ENCODE assay signal across 28 cellular contexts in genomic region chr15:65246939-65247338, GRCh38. TPM values are rescaled to one million over a fixed set of nuclear protein-coding genes. Genes with fewer than 3 reads are reported as not detected.
"Had no signal": no experiment of that assay in that cellular context is flagged by ENCODE, and none has a peak within 500 bp of the region (broad histone marks: within the 10 kb centered on the region; RNA-seq: fewer than 3 reads in every experiment).

No MANE protein-coding gene starts in this region.

- H3K27me3 Mint-ChIP-seq: central memory CD8-positive, alpha-beta T cell; naive thymus-derived CD8-positive, alpha-beta T cell had no signal

- H3K9me3 Mint-ChIP-seq: central memory CD8-positive, alpha-beta T cell; naive thymus-derived CD8-positive, alpha-beta T cell; neural progenitor cell; stimulated activated effector memory CD8-positive, alpha-beta T cell treated with anti-CD3 and anti-CD28 coated beads, Interleukin-12 subunit alpha, Interleukin-12 subunit beta, amount 100 ng/mL, for 72 hours had no signal

- H3K27ac Mint-ChIP-seq: stimulated activated effector memory CD8-positive, alpha-beta T cell treated with anti-CD3 and anti-CD28 coated beads, Interleukin-12 subunit alpha, Interleukin-12 subunit beta, amount 100 ng/mL, for 72 hours had no signal

- H3K4me2 ChIP-seq: neural progenitor cell had no signal

- H3K36me3 ChIP-seq: gastrocnemius medialis, heart right ventricle, neural progenitor cell, ovary, right atrium auricular region, sigmoid colon, upper lobe of right lung had no signal

- H3K4me1 ChIP-seq: tibial artery, upper lobe of right lung had no signal

- H3K4me3 Mint-ChIP-seq: central memory CD8-positive, alpha-beta T cell; naive thymus-derived CD8-positive, alpha-beta T cell; neural progenitor cell; stimulated activated effector memory CD8-positive, alpha-beta T cell treated with anti-CD3 and anti-CD28 coated beads, Interleukin-12 subunit alpha, Interleukin-12 subunit beta, amount 100 ng/mL, for 72 hours had no signal

- H3K9me3 ChIP-seq: gastrocnemius medialis, heart right ventricle, ovary, right atrium auricular region, sigmoid colon, tibial artery, upper lobe of right lung had no signal

- H3K4me1 Mint-ChIP-seq: central memory CD8-positive, alpha-beta T cell had no signal

- H3K27ac ChIP-seq: dorsolateral prefrontal cortex, gastrocnemius medialis, neural progenitor cell, tibial artery, upper lobe of right lung had no signal

- DNase-seq: cortex of kidney; dorsolateral prefrontal cortex; effector CD8-positive, alpha-beta T cell; gastrocnemius medialis; heart right ventricle; islet precursor cell; naive thymus-derived CD8-positive, alpha-beta T cell; nucleus accumbens; ovary; sigmoid colon; stimulated activated CD4-positive, alpha-beta T cell treated with anti-CD3 and anti-CD28 coated beads, Interleukin-4, amount 100 ng/mL, for 1 hour; stimulated activated CD8-positive, alpha-beta memory T cell treated with anti-CD3 and anti-CD28 coated beads, Interleukin-4, amount 100 ng/mL, for 48 hours; stimulated activated naive CD8-positive, alpha-beta T cell treated with anti-CD3 and anti-CD28 coated beads, Interleukin-15, Interleukin-2, amounts not matched to agents 100 U/mL and 50 U/mL, for 24 hours; tibial artery; upper lobe of right lung had no signal

- H3K36me3 Mint-ChIP-seq: stimulated activated effector memory CD8-positive, alpha-beta T cell treated with anti-CD3 and anti-CD28 coated beads, Interleukin-12 subunit alpha, Interleukin-12 subunit beta, amount 100 ng/mL, for 72 hours had no signal

- H3K27me3 ChIP-seq: dorsolateral prefrontal cortex, gastrocnemius medialis, heart right ventricle, neural progenitor cell, ovary, right atrium auricular region, sigmoid colon, tibial artery, upper lobe of right lung had no signal

- ATAC-seq: gastrocnemius medialis; naive thymus-derived CD8-positive, alpha-beta T cell; stimulated activated effector memory CD8-positive, alpha-beta T cell treated with anti-CD3 and anti-CD28 coated beads, Interleukin-12 subunit alpha, Interleukin-12 subunit beta, amount 100 ng/mL, for 72 hours; stimulated activated naive CD8-positive, alpha-beta T cell treated with anti-CD3 and anti-CD28 coated beads, Interleukin-15, Interleukin-2, amounts not matched to agents 100 U/mL and 50 U/mL, for 24 hours; upper lobe of right lung had no signal

- H3K9ac ChIP-seq: neural progenitor cell had no signal

- H3K4me3 ChIP-seq: dorsolateral prefrontal cortex, gastrocnemius medialis, heart right ventricle, neural progenitor cell, ovary, right atrium auricular region, sigmoid colon, skin epidermis, tibial artery, upper lobe of right lung had no signal

- H2AFZ ChIP-seq: neural progenitor cell had no signal

RNA-seq across cellular contexts. Expression of gene CILP, which starts 35.7 kb away (rescaled TPM):
- total RNA-seq: lung microvascular endothelial cell had no signal

RNA-seq across cellular contexts. Expression of gene RNU5A-1, which starts 48.9 kb away (rescaled TPM):
- total RNA-seq: esophagus mucosa; fibroblast of villous mesenchyme; gastrocnemius medialis; heart right ventricle; liver; lung microvascular endothelial cell; mesenteric fat pad; mononuclear cell; naive thymus-derived CD8-positive, alpha-beta T cell; ovary; posterior vena cava; right atrium auricular region; sigmoid colon; temporal lobe; upper lobe of right lung had no signal
- polyA plus RNA-seq: heart right ventricle; liver; naive thymus-derived CD8-positive, alpha-beta T cell; ovary; sigmoid colon had no signal

RNA-seq across cellular contexts. Expression of gene RNU5B-1, which starts 57.5 kb away (rescaled TPM):
- total RNA-seq: fibroblast of villous mesenchyme, gastrocnemius medialis, liver, lung microvascular endothelial cell, mononuclear cell, right atrium auricular region, sigmoid colon had no signal
- polyA plus RNA-seq: heart right ventricle; liver; naive thymus-derived CD8-positive, alpha-beta T cell; ovary; sigmoid colon had no signal
